7 cellular contexts compared by ENCODE assay signal in genomic region chr5:21535114-21535513, GRCh38.
DNase-seq lines count a peak whose midpoint lies in the region; ATAC-seq, FAIRE-seq and TF ChIP-seq lines count a peak whose summit lies in the region.
"Not testable (repeated sequence)": the region's sequence is repeated elsewhere in the genome, so short reads cannot be mapped to it uniquely, and the experiment has no call there.

No MANE protein-coding gene starts in this region.

- not testable (repeated sequence) for H3K36me3 ChIP-seq in IMR-90 (ENCODE audit: control insufficient read depth, insufficient read depth, low read length); astrocyte (ENCODE audit: insufficient read depth, low read length); brain microvascular endothelial cell (replicated peaks)

- H3K56ac ChIP-seq in IMR-90 (ENCODE audit: extremely low read depth, insufficient read depth, low read length): not testable (repeated sequence)

- in situ Hi-C loops in IMR-90 (cut with MboI; ENCODE audit: low sequenced_read_pairs); brain microvascular endothelial cell (cut with HindIII; ENCODE audit: low pct_ligation_motif_present, low sequenced_read_pairs): not testable (repeated sequence)

- H4K20me1 ChIP-seq in IMR-90 (ENCODE audit: insufficient read depth, low read length); astrocyte (ENCODE audit: insufficient read depth, low read length): not testable (repeated sequence)

- not testable (repeated sequence) for H3K9ac ChIP-seq in IMR-90 (ENCODE audit: low read depth, low read length); astrocyte (ENCODE audit: low read length)

- not testable (repeated sequence) for H3K4me1 ChIP-seq in IMR-90 (ENCODE audit: control insufficient read depth, insufficient read depth, low read length); astrocyte (ENCODE audit: insufficient read depth, low read length)

- H2BK20ac ChIP-seq in IMR-90 (ENCODE audit: low read depth, low read length): not testable (repeated sequence)

- H3K9me3 ChIP-seq in IMR-90 (ENCODE audit: control insufficient read depth, insufficient read depth, low read length); astrocyte (ENCODE audit: insufficient read depth, low read depth, low read length): not testable (repeated sequence)

- H2AFZ ChIP-seq in IMR-90 (replicated peaks; ENCODE audit: low read length, poor library complexity); astrocyte (ENCODE audit: low read depth, low read length): not testable (repeated sequence)

- H3K79me2 ChIP-seq in astrocyte (ENCODE audit: insufficient read depth, low read length): not testable (repeated sequence)

- intact Hi-C loops in IMR-90 (cut with micrococcal nuclease): not testable (repeated sequence)

- not testable (repeated sequence) for BruUV-seq in IMR-90 (replicated peaks; lab: Mats Ljungman, UMichigan)

- dilution Hi-C loops in IMR-90 (cut with HindIII; ENCODE audit: low sequenced_read_pairs, unreplicated experiment): not testable (repeated sequence)

- H2BK5ac ChIP-seq in IMR-90 (ENCODE audit: low read depth, low read length, poor library complexity, severe bottlenecking): not testable (repeated sequence)

- H3K4me1 Mint-ChIP-seq in astrocyte (ENCODE audit: low read depth, unreplicated experiment): not testable (repeated sequence)

- peak; percentile 70 for FAIRE-seq in astrocyte (lab: Jason Lieb, UNC)

- H3K14ac ChIP-seq in IMR-90 (replicated peaks; ENCODE audit: low read depth, low read length): not testable (repeated sequence)

- H3K9me1 ChIP-seq in IMR-90 (ENCODE audit: insufficient read depth, low read length): not testable (repeated sequence)

- peak; percentile 21 for DNase-seq in AG10803 (ENCODE audit: low read depth)
- peak; percentile 1 for DNase-seq in GM04504 (ENCODE audit: low read depth)
- peak; percentile 40 for DNase-seq in IMR-90
- peak; percentile 50 for DNase-seq in astrocyte (ENCODE audit: low read depth)
- peak; percentile 20 for DNase-seq in brain microvascular endothelial cell
- peak; percentile 15 for DNase-seq in fibroblast of mammary gland (ENCODE audit: low read depth)
- DNase-seq in myocyte (ENCODE audit: low read depth): peak; percentile 1

- H3K79me1 ChIP-seq in IMR-90 (ENCODE audit: low read depth in 1 of 2, low read length in 2 of 2): not testable (repeated sequence)

- H2BK120ac ChIP-seq in IMR-90 (ENCODE audit: low read depth, low read length): not testable (repeated sequence)

- H3K36me3 Mint-ChIP-seq in astrocyte (ENCODE audit: low read depth, unreplicated experiment): not testable (repeated sequence)

- not testable (repeated sequence) for H3K4me3 ChIP-seq in AG10803 (ENCODE audit: low read length); IMR-90 (ENCODE audit: insufficient read depth, low read depth, low read length); astrocyte (ENCODE audit: insufficient read depth, low read depth, low read length); brain microvascular endothelial cell (ENCODE audit: low read depth, low read length); fibroblast of mammary gland (ENCODE audit: control insufficient read depth, low read depth, low read length)

- H4K91ac ChIP-seq in IMR-90 (ENCODE audit: insufficient read depth, low read depth, low read length): not testable (repeated sequence)

- not testable (repeated sequence) for H3K23ac ChIP-seq in IMR-90 (ENCODE audit: low read depth, low read length)

- H4K5ac ChIP-seq in IMR-90 (ENCODE audit: low read depth, low read length): not testable (repeated sequence)

- not testable (repeated sequence) for H4K8ac ChIP-seq in IMR-90 (ENCODE audit: low read depth in 2 of 2, low read length in 2 of 2)

- not testable (repeated sequence) for H3K4me3 Mint-ChIP-seq in astrocyte (ENCODE audit: unreplicated experiment)

- not testable (repeated sequence) for H3K4me2 ChIP-seq in IMR-90 (ENCODE audit: low read depth, low read length); astrocyte (ENCODE audit: low read length)

- not testable (repeated sequence) for H2AK5ac ChIP-seq in IMR-90 (ENCODE audit: low read depth, low read length)

- H3K27me3 Mint-ChIP-seq in astrocyte (ENCODE audit: low read depth, unreplicated experiment): not testable (repeated sequence)

- H3K27me3 ChIP-seq in IMR-90 (ENCODE audit: control insufficient read depth, insufficient read depth, low read length); astrocyte (ENCODE audit: insufficient read depth, low read length); brain microvascular endothelial cell (replicated peaks): not testable (repeated sequence)

- H3K9me3 Mint-ChIP-seq in astrocyte (ENCODE audit: unreplicated experiment): not testable (repeated sequence)

- TF ChIP-seq RAD21 in IMR-90 (IDR thresholded peaks at IDR 0.05; ENCODE audit: low read length): not testable (repeated sequence)

- H3K27ac Mint-ChIP-seq in astrocyte (ENCODE audit: unreplicated experiment): not testable (repeated sequence)

- not testable (repeated sequence) for H3K27ac ChIP-seq in IMR-90 (ENCODE audit: insufficient read depth, low read length); astrocyte (ENCODE audit: low read depth, low read length); brain microvascular endothelial cell

- not testable (repeated sequence) for H2BK15ac ChIP-seq in IMR-90 (ENCODE audit: low read depth, low read length)

- ATAC-seq in IMR-90 (ENCODE audit: low read depth): not testable (repeated sequence)

- not testable (repeated sequence) for TF ChIP-seq POLR2A in IMR-90 (IDR thresholded peaks at IDR 0.05; ENCODE audit: low read depth, low read length)

- not testable (repeated sequence) for H3K18ac ChIP-seq in IMR-90 (ENCODE audit: low read depth, low read length)

- POLR2A ChIA-PET in IMR-90 (lab: Charles Lee; ENCODE audit: unreplicated experiment): not testable (repeated sequence)

- not testable (repeated sequence) for H2AK9ac ChIP-seq in IMR-90 (replicated peaks; ENCODE audit: low read depth, low read length, poor library complexity)

- TF ChIP-seq CTCF in AG10803 (conservative IDR thresholded peaks at IDR 0.05; ENCODE audit: low read length); IMR-90 (conservative IDR thresholded peaks at IDR 0.05; ENCODE audit: low read depth, low read length); astrocyte (IDR thresholded peaks at IDR 0.05; ENCODE audit: insufficient read depth, low read depth, low read length); brain microvascular endothelial cell (IDR thresholded peaks at IDR 0.05; ENCODE audit: low read depth, low read length, missing control alignments); fibroblast of mammary gland (conservative IDR thresholded peaks at IDR 0.05; ENCODE audit: control insufficient read depth, insufficient read depth, low read depth, low read length): not testable (repeated sequence)

- CTCF ChIA-PET in IMR-90 (lab: Yijun Ruan, JAX): not testable (repeated sequence)

- H3K4ac ChIP-seq in IMR-90 (ENCODE audit: low read depth, low read length): not testable (repeated sequence)
